In genomic region chr15:64180235-64180824, GRCh38 we compare ENCODE assay signal across 14 cellular contexts. TPM values are rescaled to one million over a fixed set of nuclear protein-coding genes. Genes with fewer than 3 reads are reported as not detected.
DNase-seq lines count a peak whose midpoint lies in the region; ATAC-seq and TF ChIP-seq lines count a peak whose summit lies in the region.
"Had no signal": no experiment of that assay in that cellular context is flagged by ENCODE, and none has a peak within 500 bp of the region (broad histone marks: within the 10 kb centered on the region; RNA-seq: fewer than 3 reads in every experiment).

No MANE protein-coding gene starts in this region.

- peaks cover 2% of the 10 kb centered on the region for H3K36me3 ChIP-seq in neural progenitor cell

- no peaks in the 10 kb centered on the region for H3K27me3 Mint-ChIP-seq in T-helper 17 cell
- no peaks in the 10 kb centered on the region for H3K27me3 Mint-ChIP-seq in neural progenitor cell (ENCODE audit: insufficient read depth, low read depth)
- no peaks in the 10 kb centered on the region for H3K27me3 Mint-ChIP-seq in mesothelial cell of epicardium (ENCODE audit: low read depth)
- H3K27me3 Mint-ChIP-seq: activated CD4-positive, alpha-beta memory T cell treated with anti-CD3 and anti-CD28 coated beads, Interleukin-2, amount 10 ng/mL, durations not matched to agents 7 days and 5 days; stimulated activated naive CD8-positive, alpha-beta T cell treated with anti-CD3 and anti-CD28 coated beads, Interleukin-15, Interleukin-2, amounts not matched to agents 100 ng/mL and 50 ng/mL, for 24 hours had no signal

- no peaks in the 10 kb centered on the region for H3F3A ChIP-seq in neural progenitor cell (ENCODE audit: low read depth)

- peak overlapping the region; percentile 81 for H3K27ac Mint-ChIP-seq in T-helper 17 cell
- H3K27ac Mint-ChIP-seq in neural progenitor cell: no peak overlapping the region
- no peak overlapping the region for H3K27ac Mint-ChIP-seq in mesothelial cell of epicardium
- H3K27ac Mint-ChIP-seq: activated CD4-positive, alpha-beta memory T cell treated with anti-CD3 and anti-CD28 coated beads, Interleukin-2, amount 10 ng/mL, durations not matched to agents 7 days and 5 days; stimulated activated naive CD8-positive, alpha-beta T cell treated with anti-CD3 and anti-CD28 coated beads, Interleukin-15, Interleukin-2, amounts not matched to agents 100 ng/mL and 50 ng/mL, for 24 hours had no signal

- no peaks in the 10 kb centered on the region for H3K9me3 Mint-ChIP-seq in neural progenitor cell
- H3K9me3 Mint-ChIP-seq in mesothelial cell of epicardium: no peaks in the 10 kb centered on the region
- H3K9me3 Mint-ChIP-seq: activated CD4-positive, alpha-beta memory T cell treated with anti-CD3 and anti-CD28 coated beads, Interleukin-2, amount 10 ng/mL, durations not matched to agents 7 days and 5 days; nephron; stimulated activated naive CD8-positive, alpha-beta T cell treated with anti-CD3 and anti-CD28 coated beads, Interleukin-15, Interleukin-2, amounts not matched to agents 100 ng/mL and 50 ng/mL, for 24 hours had no signal

- no peaks in the 10 kb centered on the region for H4K20me1 ChIP-seq in neural progenitor cell (ENCODE audit: low read depth)

- H3K4me1 Mint-ChIP-seq in T-helper 17 cell (no peaks in the 10 kb centered on the region), neural progenitor cell (peaks cover 25% of the 10 kb centered on the region), mesothelial cell of epicardium (peaks cover 7% of the 10 kb centered on the region)
- H3K4me1 Mint-ChIP-seq: nephron had no signal

- no peak overlapping the region for H3K4me2 ChIP-seq in neural progenitor cell

- no peak overlapping the region for H3K9ac ChIP-seq in neural progenitor cell

- H3K9me3 ChIP-seq in T-helper 17 cell (ENCODE audit: control insufficient read depth, low read length, poor library complexity, severe bottlenecking) (no peaks in the 10 kb centered on the region), neural progenitor cell (ENCODE audit: low read depth) (no peaks in the 10 kb centered on the region)

- H3K27me3 ChIP-seq in neural progenitor cell (no peaks in the 10 kb centered on the region), foreskin keratinocyte (no peaks in the 10 kb centered on the region)

- no peaks in the 10 kb centered on the region for H3K79me2 ChIP-seq in neural progenitor cell (ENCODE audit: low read depth)

- H3K36me3 Mint-ChIP-seq in T-helper 17 cell (ENCODE audit: low read depth) (peaks cover 7% of the 10 kb centered on the region), neural progenitor cell (peaks cover 4% of the 10 kb centered on the region), mesothelial cell of epicardium (peaks cover 16% of the 10 kb centered on the region)

- ATAC-seq in GM18909 (IDR thresholded peaks at IDR 0.05; ENCODE audit: poor library complexity, unreplicated experiment) (peak; percentile 36), HG02885 (IDR thresholded peaks at IDR 0.05; ENCODE audit: poor library complexity, unreplicated experiment) (peak; percentile 80), T-helper 17 cell (peak; percentile 75), foreskin keratinocyte (no peak)

- no peak overlapping the region for H3K4me3 ChIP-seq in neural progenitor cell

- H3K4me1 ChIP-seq in neural progenitor cell (no peaks in the 10 kb centered on the region), foreskin keratinocyte (no peaks in the 10 kb centered on the region)

- TF ChIP-seq CTCF in neural progenitor cell (IDR thresholded peaks at IDR 0.05) (no peak), mesothelial cell of epicardium (IDR thresholded peaks at IDR 0.05; ENCODE audit: unreplicated experiment) (no peak), foreskin keratinocyte (conservative IDR thresholded peaks at IDR 0.05) (no peak)

- H2AFZ ChIP-seq in neural progenitor cell (replicated peaks): no peak overlapping the region

- DNase-seq in T-helper 17 cell: no peak
- DNase-seq in neural progenitor cell (ENCODE audit: low spot score): no peak
- DNase-seq in mesothelial cell of epicardium (ENCODE audit: low spot score in 2 of 2, unreplicated experiment in 2 of 2): no peak
- no peak for DNase-seq in activated naive CD4-positive, alpha-beta T cell treated with anti-CD3 and anti-CD28 coated beads, Interleukin-2, amount 50 U/mL, for 16 hours
- no peak for DNase-seq in activated CD4-positive, alpha-beta T cell treated with anti-CD3 and anti-CD28 coated beads for 4 hours
- DNase-seq in foreskin keratinocyte: no peak
- DNase-seq: activated CD4-positive, alpha-beta memory T cell treated with anti-CD3 and anti-CD28 coated beads, Interleukin-2, amount 10 ng/mL, durations not matched to agents 7 days and 5 days; DMS 273 treated with DMSO at 0.1 percent for 48 hours; IMR-90; stimulated activated CD4-positive, alpha-beta T cell treated with anti-CD3 and anti-CD28 coated beads, Interleukin-15, amount 100 ng/mL, for 24 hours had no signal

- no peak overlapping the region for H3K4me3 Mint-ChIP-seq in T-helper 17 cell
- H3K4me3 Mint-ChIP-seq in neural progenitor cell: peak overlapping the region; percentile 44
- H3K4me3 Mint-ChIP-seq in mesothelial cell of epicardium: no peak overlapping the region
- H3K4me3 Mint-ChIP-seq: activated CD4-positive, alpha-beta memory T cell treated with anti-CD3 and anti-CD28 coated beads, Interleukin-2, amount 10 ng/mL, durations not matched to agents 7 days and 5 days; nephron; stimulated activated naive CD8-positive, alpha-beta T cell treated with anti-CD3 and anti-CD28 coated beads, Interleukin-15, Interleukin-2, amounts not matched to agents 100 ng/mL and 50 ng/mL, for 24 hours had no signal

- H3K27ac ChIP-seq in neural progenitor cell: no peak overlapping the region
- H3K27ac ChIP-seq in foreskin keratinocyte: no peak overlapping the region

RNA-seq across cellular contexts. Expression of gene PPIB, which starts 17.5 kb away (rescaled TPM):
- total RNA-seq in T-helper 17 cell: 100 to 1,000 TPM; 202 to 208 TPM
- 109 and 137 TPM in 2 replicates for total RNA-seq in neural progenitor cell (ENCODE audit: low replicate concordance)
- 422 to 430 TPM (median 425 TPM) in 3 replicates for total RNA-seq in mesothelial cell of epicardium
- 684 and 685 TPM in 2 replicates for total RNA-seq in foreskin keratinocyte
- 1,070 and 1,164 TPM in 2 replicates for polyA plus RNA-seq in foreskin keratinocyte

RNA-seq across cellular contexts. Expression of gene SNX22, which starts 28.8 kb away (rescaled TPM):
- total RNA-seq in T-helper 17 cell (1 to 10 TPM in 1 of 2 donors, under 1 TPM in 1; 0.42 to 1.9 TPM), neural progenitor cell (ENCODE audit: low replicate concordance) (4.0 and 6.4 TPM in 2 replicates), mesothelial cell of epicardium (0.78 to 0.91 TPM (median 0.79 TPM) in 3 replicates), foreskin keratinocyte (0.07 and 0.14 TPM in 2 replicates)
- polyA plus RNA-seq in foreskin keratinocyte: 0.29 and 0.33 TPM in 2 replicates
